In the genomic region with DNA sequence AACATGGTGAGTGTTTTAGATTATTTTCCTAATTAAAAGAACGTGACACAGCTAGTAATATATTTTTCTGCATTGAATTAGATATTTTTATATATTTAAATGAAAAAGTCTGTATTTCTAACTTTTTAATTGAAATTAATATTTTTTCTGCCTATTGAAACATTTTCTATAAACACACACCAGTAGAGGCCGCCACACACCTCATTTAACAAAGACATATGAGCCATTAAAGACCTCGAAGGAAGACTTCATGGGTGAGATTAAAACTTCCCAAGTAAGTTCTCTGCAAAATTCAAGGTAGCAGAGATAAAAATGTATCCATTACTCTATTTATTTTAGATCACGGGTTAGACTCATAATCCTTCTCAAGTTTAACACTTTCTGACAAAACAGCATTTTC, we compare ENCODE assay signal across 11 cellular contexts. TPM values are rescaled to one million over a fixed set of nuclear protein-coding genes. Genes with fewer than 3 reads are reported as not detected.
A peak's percentile ranks its signal among the peaks of the same experiment; 100 is the strongest.
DNase-seq lines count a peak whose midpoint lies in the region; ATAC-seq and TF ChIP-seq lines count a peak whose summit lies in the region.
"Had no signal": no experiment of that assay in that cellular context is flagged by ENCODE, and none has a peak within 500 bp of the region (broad histone marks: within the 10 kb centered on the region; RNA-seq: fewer than 3 reads in every experiment).

No MANE protein-coding gene starts in this region.

- H3K27ac Mint-ChIP-seq in HFFc6, result no peak overlapping the region

- H3K27me3 ChIP-seq in adipocyte (replicated peaks; ENCODE audit: control insufficient read depth, insufficient read depth, low read length), result peaks cover 20% of the 10 kb centered on the region

- no peak for DNase-seq in HFFc6
- peak; percentile 12 for DNase-seq in adipocyte (ENCODE audit: low read depth)
- peak; percentile 33 for DNase-seq in kidney tubule cell (ENCODE audit: low spot score)
- no peak for DNase-seq in D341Med (ENCODE audit: low spot score)
- DNase-seq in globus pallidus (ENCODE audit: low spot score), result no peak
- no peak for DNase-seq in NCI-H524 treated with DMSO at 0.1 percent for 48 hours (lab: John Stamatoyannopoulos, UW)
- DNase-seq: cortex of kidney, NCI-H1436 treated with DMSO at 0.1 percent for 48 hours had no signal

- no peaks in the 10 kb centered on the region for H3K36me3 Mint-ChIP-seq in HFFc6 (ENCODE audit: low read depth)

- no peaks in the 10 kb centered on the region for H3K4me1 ChIP-seq in adipocyte (ENCODE audit: control insufficient read depth, insufficient read depth, low read length)
- H3K4me1 ChIP-seq: parathyroid adenoma had no signal

- ATAC-seq in GM21786 (IDR thresholded peaks at IDR 0.05; ENCODE audit: unreplicated experiment), result no peak

- H3K27me3 Mint-ChIP-seq in HFFc6 (ENCODE audit: insufficient read depth), result no peaks in the 10 kb centered on the region

- no peaks in the 10 kb centered on the region for H3K36me3 ChIP-seq in adipocyte (ENCODE audit: control insufficient read depth, insufficient read depth, low read length, severe bottlenecking)

- no peaks in the 10 kb centered on the region for H3K9me3 ChIP-seq in adipocyte (ENCODE audit: control insufficient read depth, low read length)

- H3K4me3 Mint-ChIP-seq in HFFc6, result no peak overlapping the region

- no peak overlapping the region for H3K27ac ChIP-seq in C4-2B
- H3K27ac ChIP-seq: parathyroid adenoma had no signal

- H3K9ac ChIP-seq in adipocyte (ENCODE audit: low read length), result no peak overlapping the region
- H3K9ac ChIP-seq: parathyroid adenoma had no signal

- no peaks in the 10 kb centered on the region for H3K9me3 Mint-ChIP-seq in HFFc6

- TF ChIP-seq CTCF in C4-2B (conservative IDR thresholded peaks at IDR 0.05) (peak; percentile 49), HFFc6 (IDR thresholded peaks at IDR 0.05) (peak; percentile 46; the same call in 1 of the 2 replicates)

- H3K4me1 Mint-ChIP-seq in HFFc6 (ENCODE audit: low read depth), result no peaks in the 10 kb centered on the region

- H3K4me3 ChIP-seq in adipocyte (ENCODE audit: low read length), result no peak overlapping the region

RNA-seq across cellular contexts. Expression of a gene that starts 8.3 kb away (rescaled TPM):
- not detected for total RNA-seq in HFFc6 (2021; fragmentation: NEBNext Ultra II Directional; extraction: Animal tissue kit (Norgen Biotek cat#: 25700))

Comparison
In these comparisons a context has a peak if more than half of its experiments do, and no peak if none do; other contexts are left out.
1. DNase-seq: peak in adipocyte (single experiment) and kidney tubule cell (single experiment); none in HFFc6 (single experiment), D341Med (single experiment), globus pallidus (single experiment) and NCI-H524 treated with DMSO at 0.1 percent for 48 hours (single experiment).